34 cellular contexts compared by ENCODE assay signal in genomic region chr17:8654822-8655221, GRCh38.
"Had no signal": no experiment of that assay in that cellular context is flagged by ENCODE, and none has a peak within 500 bp of the region (broad histone marks: within the 10 kb centered on the region; RNA-seq: fewer than 3 reads in every experiment).

No MANE protein-coding gene starts in this region.

- H3K36me3 ChIP-seq: SJCRH30 had no signal

- H3K9me3 ChIP-seq: SJCRH30 had no signal

- H2AFZ ChIP-seq: PC-9 had no signal

- ATAC-seq: Panc1, Right ventricle myocardium inferior, SK-N-SH treated with all-trans-retinoic acid at 6 μM for 48 hours had no signal

- DNase-seq: Karpas-422, NCI-H1048, NCI-H1092 treated with DMSO at 0.1 percent for 48 hours, NCI-H1105 treated with DMSO at 0.1 percent for 48 hours, NCI-H1417, NCI-H1436, NCI-H146, NCI-H1694, NCI-H187, NCI-H1930, NCI-H2029 treated with DMSO at 0.1 percent for 48 hours, NCI-H2081 treated with DMSO at 0.1 percent for 48 hours, NCI-H2107, NCI-H2171 treated with DMSO at 0.1 percent for 48 hours, NCI-H2227 treated with DMSO at 0.1 percent for 48 hours, NCI-H345, NCI-H446 treated with DMSO at 0.1 percent for 48 hours, NCI-H510A, NCI-H524, NCI-H526, NCI-H69, NCI-H748 treated with DMSO at 0.1 percent for 48 hours, NCI-H82, PC-9, SHP77, SIG-M5, SJCRH30, T-helper 1 cell had no signal

- H3K27ac ChIP-seq: KMS-11, PC-9, RWPE1, SJCRH30, SK-N-MC had no signal

- H3K9ac ChIP-seq: KMS-11 had no signal

- H3K4me3 ChIP-seq: PC-9, SJCRH30, SK-N-MC had no signal

- H3K4me2 ChIP-seq: KMS-11, PC-9 had no signal

- H3K27me3 ChIP-seq: SJCRH30 had no signal

- H3K4me1 ChIP-seq: SJCRH30 had no signal
